ENCODE assay signal across 32 cellular contexts in genomic region chr6:15539722-15540270, GRCh38.
DNase-seq lines count a peak whose midpoint lies in the region; ATAC-seq and TF ChIP-seq lines count a peak whose summit lies in the region.
"Had no signal": no experiment of that assay in that cellular context is flagged by ENCODE, and none has a peak within 500 bp of the region (broad histone marks: within the 10 kb centered on the region; RNA-seq: fewer than 3 reads in every experiment).

No MANE protein-coding gene starts in this region.

- intact Hi-C loops in lower lobe of right lung (cut with DNase I): no loop called here

- no peaks in the 10 kb centered on the region for H3K36me3 ChIP-seq in lower lobe of right lung
- no peaks in the 10 kb centered on the region for H3K36me3 ChIP-seq in effector memory CD4-positive, alpha-beta T cell (ENCODE audit: control insufficient read depth, insufficient read depth, low read length)
- H3K36me3 ChIP-seq: stomach, transverse colon had no signal

- no peaks in the 10 kb centered on the region for H3K27me3 ChIP-seq in lower lobe of right lung (ENCODE audit: low read depth)
- no peaks in the 10 kb centered on the region for H3K27me3 ChIP-seq in effector memory CD4-positive, alpha-beta T cell (replicated peaks; ENCODE audit: control insufficient read depth, insufficient read depth, low read length, poor library complexity, severe bottlenecking)
- H3K27me3 ChIP-seq: stomach, transverse colon had no signal

- peaks cover 32% of the 10 kb centered on the region for H3K4me1 ChIP-seq in lower lobe of right lung
- H3K4me1 ChIP-seq in effector memory CD4-positive, alpha-beta T cell (ENCODE audit: control insufficient read depth, insufficient read depth, low read length, poor library complexity, severe bottlenecking): no peaks in the 10 kb centered on the region
- H3K4me1 ChIP-seq: parathyroid adenoma had no signal

- DNase-seq in SKM-1 treated with dmso at 0.1 percent for 144 hours (lab: John Stamatoyannopoulos, UW; ENCODE audit: unreplicated experiment): peak; percentile 32
- DNase-seq in SKM-1 (lab: John Stamatoyannopoulos, UW; ENCODE audit: unreplicated experiment): no peak
- DNase-seq in epithelial cell of esophagus (ENCODE audit: low read depth): peak; percentile 42
- no peak for DNase-seq in lower lobe of right lung
- DNase-seq in NCI-H1694 treated with DMSO at 0.1 percent for 48 hours (lab: John Stamatoyannopoulos, UW): no peak
- no peak for DNase-seq in effector memory CD4-positive, alpha-beta T cell
- no peak for DNase-seq in GM10266 (ENCODE audit: extremely low spot score)
- DNase-seq: activated CD8-positive, alpha-beta T cell treated with anti-CD3 and anti-CD28 coated beads for 36 hours; activated effector memory CD4-positive, alpha-beta T cell treated with Interleukin-2 at 50 U/mL for 16 hours; activated naive CD8-positive, alpha-beta T cell treated with anti-CD3 and anti-CD28 coated beads for 36 hours; activated T-cell treated with anti-CD3 and anti-CD28 coated beads for 4 hours; CD8-positive, alpha-beta memory T cell; DMS153; GF-D8; hippocampal formation; immature natural killer cell; Kasumi-1; left ventricle myocardium superior; NCI-H1092; NCI-H2029 treated with DMSO at 0.1 percent for 48 hours; NCI-H524; NK-92 treated with Interleukin-12 subunit alpha and Interleukin-12 subunit beta, amount 100 ng/mL, for 24 hours; PC-9; right cardiac atrium; SHP77; stomach; T-helper 1 cell; transverse colon had no signal

- peak overlapping the region; percentile 20 for H3K27ac ChIP-seq in lower lobe of right lung
- no peak overlapping the region for H3K27ac ChIP-seq in effector memory CD4-positive, alpha-beta T cell (ENCODE audit: insufficient read depth, low read length, poor library complexity, severe bottlenecking)
- H3K27ac ChIP-seq: parathyroid adenoma, PC-9, stomach, transverse colon had no signal

- TF ChIP-seq CTCF in epithelial cell of esophagus (IDR thresholded peaks at IDR 0.05; ENCODE audit: insufficient read depth, low read depth, low read length, missing control alignments) (no peak), lower lobe of right lung (IDR thresholded peaks at IDR 0.05) (no peak), GM10266 (IDR thresholded peaks at IDR 0.05; ENCODE audit: control insufficient read depth, insufficient read depth, low read depth, missing control alignments) (no peak)

- peaks cover 7% of the 10 kb centered on the region for H3K9me3 ChIP-seq in lower lobe of right lung
- no peaks in the 10 kb centered on the region for H3K9me3 ChIP-seq in effector memory CD4-positive, alpha-beta T cell (ENCODE audit: control insufficient read depth, low read length)
- H3K9me3 ChIP-seq: transverse colon had no signal

- ATAC-seq in lower lobe of right lung (peak; percentile 87 to 93), GM18511 (IDR thresholded peaks at IDR 0.05; ENCODE audit: unreplicated experiment) (no peak)
- ATAC-seq: activated CD4-positive, CD25-positive, alpha-beta regulatory T cell treated with anti-CD3 and anti-CD28 coated beads, Interleukin-2, amount 50 U/mL, for 24 hours; activated CD8-positive, alpha-beta T cell treated with anti-CD3 and anti-CD28 coated beads for 36 hours; left ventricle myocardium superior; natural killer cell treated with Interleukin-12 subunit alpha and Interleukin-12 subunit beta and Interleukin-15 and Interleukin-18, amount 100 ng/mL, for 72 hours; right cardiac atrium had no signal

- H3K4me3 ChIP-seq in epithelial cell of esophagus (ENCODE audit: low read length) (no peak overlapping the region), lower lobe of right lung (no peak overlapping the region)
- H3K4me3 ChIP-seq in effector memory CD4-positive, alpha-beta T cell (ENCODE audit: insufficient read depth, low read depth, low read length, poor library complexity, severe bottlenecking): no peak overlapping the region
- H3K4me3 ChIP-seq: PC-9, stomach, transverse colon had no signal

Comparison
In these comparisons a context has a peak if more than half of its experiments do, and no peak if none do; other contexts are left out.
1. DNase-seq: peak in SKM-1 treated with dmso at 0.1 percent for 144 hours (single experiment) and epithelial cell of esophagus (single experiment); none in SKM-1 (single experiment), lower lobe of right lung (single experiment), NCI-H1694 treated with DMSO at 0.1 percent for 48 hours (single experiment), effector memory CD4-positive, alpha-beta T cell (0 of 3) and GM10266 (single experiment).